In the genomic region with DNA sequence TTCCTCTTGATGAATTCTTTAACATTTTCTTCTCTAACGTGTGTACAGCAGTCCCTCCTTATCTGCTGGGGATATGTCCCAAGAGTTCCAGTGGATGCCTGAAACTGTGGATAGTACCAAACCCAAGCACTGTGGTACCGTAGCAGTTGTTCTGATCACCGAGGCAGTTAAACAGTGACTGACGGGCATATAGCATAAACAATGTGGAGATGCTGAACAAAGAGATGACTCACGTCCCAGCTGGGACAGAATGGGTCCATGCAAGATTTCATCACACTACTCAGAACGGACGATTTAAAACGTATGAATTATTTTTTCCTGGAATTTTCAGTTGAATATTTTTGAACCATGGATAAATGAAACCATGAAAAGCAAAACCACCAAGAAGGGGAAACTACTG, we compare ENCODE assay signal across 12 cellular contexts. TPM values are rescaled to one million over a fixed set of nuclear protein-coding genes. Genes with fewer than 3 reads are reported as not detected.
A peak's percentile ranks its signal among the peaks of the same experiment; 100 is the strongest.
DNase-seq lines count a peak whose midpoint lies in the region; ATAC-seq, FAIRE-seq and TF ChIP-seq lines count a peak whose summit lies in the region.
"Had no signal": no experiment of that assay in that cellular context is flagged by ENCODE, and none has a peak within 500 bp of the region (broad histone marks: within the 10 kb centered on the region; RNA-seq: fewer than 3 reads in every experiment).

No MANE protein-coding gene starts in this region.

- no peaks in the 10 kb centered on the region for H3K36me3 Mint-ChIP-seq in stimulated activated memory B cell treated with anti-CD40 and anti-IgM and Interleukin-4, amounts not matched to agents 10 μg/mL and 1 μg/mL and 100 μg/mL, for 72 hours

- peak overlapping the region; percentile 87 for H2AFZ ChIP-seq in GM12878 (ENCODE audit: control insufficient read depth, low read depth, low read length)

- peak overlapping the region; percentile 57 for H3K27ac Mint-ChIP-seq in stimulated activated memory B cell treated with anti-CD40 and anti-IgM and Interleukin-4, amounts not matched to agents 10 μg/mL and 1 μg/mL and 100 μg/mL, for 72 hours

- H3K27ac ChIP-seq in GM12878 (ENCODE audit: control insufficient read depth, insufficient read depth) (peak overlapping the region; percentile 80), kidney (ENCODE audit: low read depth in 2 of 2, low read length in 2 of 2) (no peak overlapping the region)
- H3K27ac ChIP-seq: 22Rv1 had no signal

- H3K4me1 ChIP-seq in GM12878 (ENCODE audit: control insufficient read depth, insufficient read depth, low read length), result peaks cover 66% of the 10 kb centered on the region
- H3K4me1 ChIP-seq in kidney (ENCODE audit: control insufficient read depth in 1 of 2, insufficient read depth in 1 of 2, low read depth in 1 of 2, low read length in 2 of 2), result no peaks in the 10 kb centered on the region

- H3K9ac ChIP-seq in GM12878 (ENCODE audit: control insufficient read depth, insufficient read depth, low read length), result peak overlapping the region; percentile 49
- H3K9ac ChIP-seq in kidney (ENCODE audit: low read length in 2 of 2), result no peak overlapping the region

- FAIRE-seq in GM12878 (lab: Jason Lieb, UNC) (no peak), kidney (lab: Jason Lieb, UNC) (no peak)
- FAIRE-seq: H1, TTC549 had no signal

- H3K79me2 ChIP-seq in GM12878 (ENCODE audit: control insufficient read depth, insufficient read depth, low read length), result peaks cover 12% of the 10 kb centered on the region

- H3K4me3 Mint-ChIP-seq in stimulated activated memory B cell treated with anti-CD40 and anti-IgM and Interleukin-4, amounts not matched to agents 10 μg/mL and 1 μg/mL and 100 μg/mL, for 72 hours, result no peak overlapping the region

- DNase-seq in NK-92 treated with Interleukin-12 subunit alpha and Interleukin-12 subunit beta, amount 100 ng/mL, for 24 hours (lab: John Stamatoyannopoulos, UW), result peak; percentile 44
- DNase-seq in NK-92 (lab: John Stamatoyannopoulos, UW; ENCODE audit: unreplicated experiment), result no peak
- peak; percentile 64 for DNase-seq in HT1080 (ENCODE audit: low read depth)
- no peak for DNase-seq in GM12878 (ENCODE audit: low read depth, low spot score)
- no peak for DNase-seq in NCI-H1436 (lab: John Stamatoyannopoulos, UW)
- no peak for DNase-seq in kidney

- BruUV-seq in GM12878 (replicated peaks; lab: Mats Ljungman, UMichigan), result no TSS peak

- H3K9me3 Mint-ChIP-seq in stimulated activated memory B cell treated with anti-CD40 and anti-IgM and Interleukin-4, amounts not matched to agents 10 μg/mL and 1 μg/mL and 100 μg/mL, for 72 hours, result peaks cover 2% of the 10 kb centered on the region

- intact Hi-C loops in GM12878 (cut with micrococcal nuclease; ENCODE audit: unreplicated experiment), result loop anchor here (5.0 to 10.0 kb wide), 4 partner anchors 43 to 1575 kb away; a partner anchor contains a TSS
- intact Hi-C loops in kidney (cut with DNase I), result no loop called here

- H3K9me3 ChIP-seq in GM12878 (replicated peaks; ENCODE audit: control insufficient read depth, insufficient read depth, low read length) (no peaks in the 10 kb centered on the region; the same call in 2 of the 3 replicates), kidney (ENCODE audit: control insufficient read depth in 1 of 2, low read length in 2 of 2) (no peaks in the 10 kb centered on the region)

- H3K27me3 Mint-ChIP-seq in stimulated activated memory B cell treated with anti-CD40 and anti-IgM and Interleukin-4, amounts not matched to agents 10 μg/mL and 1 μg/mL and 100 μg/mL, for 72 hours, result no peaks in the 10 kb centered on the region

- H3K4me3 ChIP-seq in GM12878 (peak overlapping the region; percentile 33; the same call in 1 of the 2 replicates), kidney (ENCODE audit: low read length in 2 of 2) (no peak overlapping the region)

- H3K4me1 Mint-ChIP-seq in stimulated activated memory B cell treated with anti-CD40 and anti-IgM and Interleukin-4, amounts not matched to agents 10 μg/mL and 1 μg/mL and 100 μg/mL, for 72 hours, result peaks cover 52% of the 10 kb centered on the region

- H3K27me3 ChIP-seq in GM12878 (replicated peaks in 1 of 2; ENCODE audit: control insufficient read depth in 2 of 2, insufficient read depth in 2 of 2, low read length in 1 of 2), result no peaks in the 10 kb centered on the region

- TF ChIP-seq RAD21 in GM12878 (IDR thresholded peaks at IDR 0.05; ENCODE audit: insufficient read depth, low read depth, low read length), result no peak

- H3K36me3 ChIP-seq in GM12878 (ENCODE audit: control insufficient read depth in 2 of 2, insufficient read depth in 2 of 2, low read length in 1 of 2), result no peaks in the 10 kb centered on the region
- no peaks in the 10 kb centered on the region for H3K36me3 ChIP-seq in kidney (ENCODE audit: control insufficient read depth in 1 of 2, insufficient read depth in 2 of 2, low read length in 2 of 2)

- RAD21 ChIA-PET in GM12878 (lab: Charles Lee; ENCODE audit: unreplicated experiment), result interaction anchor here (1.2 to 3.1 kb wide), 7 partner anchors 13 to 82 kb away, joined by 3 to 30 read pairs (median 10); no protein-coding TSS in a partner anchor

- POLR2A ChIA-PET in GM12878 (lab: Charles Lee), result interaction anchor here (3.1 kb wide), 1 partner anchor 73 kb away, joined by 15 read pairs; no protein-coding TSS in a partner anchor

- no peaks in the 10 kb centered on the region for H4K20me1 ChIP-seq in GM12878 (ENCODE audit: control insufficient read depth, insufficient read depth)

- ATAC-seq in GM12878 (peak; percentile 37), GM19455 (IDR thresholded peaks at IDR 0.05; ENCODE audit: unreplicated experiment) (no peak)
- no peak for ATAC-seq in stimulated activated memory B cell treated with anti-CD40 and anti-IgM and Interleukin-4, amounts not matched to agents 10 μg/mL and 1 μg/mL and 100 μg/mL, for 72 hours
- ATAC-seq: left lobe of liver had no signal

- WGBS in GM12878 (ENCODE audit: insufficient coverage, insufficient replicate concordance, low lambda C conversion rate, missing lambda C conversion rate), result 81% methylated on average over 8 of the region's 8 CpGs

- no peak for TF ChIP-seq EP300 in GM12878 (IDR thresholded peaks at IDR 0.05; ENCODE audit: borderline replicate concordance in 1 of 2, control insufficient read depth in 1 of 2, low read depth in 2 of 2, low read length in 2 of 2)

- SMC1A ChIA-PET in GM12878 (lab: Charles Lee; ENCODE audit: uncharacterized antibody, unreplicated experiment), result interaction anchor here (1.2 to 3.1 kb wide), 6 partner anchors 12 to 214 kb away, joined by 3 to 32 read pairs (median 12); no protein-coding TSS in a partner anchor

- CTCF ChIA-PET in GM12878 (lab: Yijun Ruan, JAX), result no interaction called here

- TF ChIP-seq POLR2A in GM12878 (IDR thresholded peaks at IDR 0.05; ENCODE audit: low read depth, low read length), result 0 out of 2 replicates have a peak, but pooled peaks have one; percentile 37

- in situ Hi-C loops in GM12878 (cut with MboI), result loop anchor here (5.0 to 25.0 kb wide), 3 partner anchors 68 to 1507 kb away; no protein-coding TSS in a partner anchor

- TF ChIP-seq CTCF in GM12878 (IDR thresholded peaks at IDR 0.05 in 2 of 3, conservative IDR thresholded peaks at IDR 0.05 in 1 of 3; ENCODE audit: control insufficient read depth in 2 of 3, extremely low read depth in 1 of 3, insufficient read depth in 1 of 3, low read depth in 3 of 3, low read length in 3 of 3) (no peak), kidney (IDR thresholded peaks at IDR 0.05; ENCODE audit: borderline replicate concordance, extremely low read depth, insufficient read depth) (no peak)

- peak overlapping the region; percentile 63 for H3K4me2 ChIP-seq in GM12878 (ENCODE audit: control insufficient read depth, insufficient read depth)

TF ChIP-seq in GM12878, 131 proteins besides CTCF, POLR2A, EP300 and RAD21 (continues in another document):
- TF ChIP-seq TCF7 (IDR thresholded peaks at IDR 0.05; ENCODE audit: borderline replicate concordance) (no peak), RUNX3 (IDR thresholded peaks at IDR 0.05; ENCODE audit: low read length) (peak; percentile 33; the same call in 1 of the 2 replicates), SREBF2 (IDR thresholded peaks at IDR 0.05; ENCODE audit: low read length) (no peak), MYB (IDR thresholded peaks at IDR 0.05; ENCODE audit: borderline replicate concordance, low read depth, low read length) (no peak), EGR1 (IDR thresholded peaks at IDR 0.05; ENCODE audit: borderline replicate concordance in 1 of 2, low read depth in 2 of 2, low read length in 2 of 2) (no peak)
- TF ChIP-seq, protein P1, sequence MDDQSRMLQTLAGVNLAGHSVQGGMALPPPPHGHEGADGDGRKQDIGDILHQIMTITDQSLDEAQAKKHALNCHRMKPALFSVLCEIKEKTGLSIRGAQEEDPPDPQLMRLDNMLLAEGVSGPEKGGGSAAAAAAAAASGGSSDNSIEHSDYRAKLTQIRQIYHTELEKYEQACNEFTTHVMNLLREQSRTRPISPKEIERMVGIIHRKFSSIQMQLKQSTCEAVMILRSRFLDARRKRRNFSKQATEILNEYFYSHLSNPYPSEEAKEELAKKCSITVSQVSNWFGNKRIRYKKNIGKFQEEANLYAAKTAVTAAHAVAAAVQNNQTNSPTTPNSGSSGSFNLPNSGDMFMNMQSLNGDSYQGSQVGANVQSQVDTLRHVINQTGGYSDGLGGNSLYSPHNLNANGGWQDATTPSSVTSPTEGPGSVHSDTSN (IDR thresholded peaks at IDR 0.05; ENCODE audit: insufficient replicate concordance, low read depth, low read length), result no peak

RNA-seq across cellular contexts. Expression of a gene that starts 54.5 kb away (rescaled TPM):
- total RNA-seq in HT1080 (2014; rRNA removed; shearing (Covaris generic)), result 11.8 and 15.4 TPM in 2 replicates
- polyA plus RNA-seq in HT1080 (2015; cell fraction: cytosol; rRNA removed), result 24.4 and 25.2 TPM in 2 replicates
- 12.4 and 15.4 TPM in 2 replicates for polyA plus RNA-seq in HT1080 (2015; cell fraction: nucleus; rRNA removed)
- total RNA-seq in GM12878 (2013; cell fraction: nucleolus; rRNA removed), result 24.1 and 24.7 TPM in 2 replicates
- total RNA-seq in GM12878 (2014; rRNA removed) (10.7 and 12.3 TPM in 2 replicates), GM12878 (2014; rRNA removed; fragmentation: Illumina TruSeq; extraction: Trizol) (16.1 and 17.5 TPM in 2 replicates), GM12878 (2021) (9.9 and 13.1 TPM in 2 replicates), kidney (35.9 TPM)
- polyA plus RNA-seq in GM12878 (2011; ENCODE audit: low read depth), result 7.7 TPM
- polyA plus RNA-seq in GM12878 (2011; rRNA removed) (13.3 and 25.0 TPM in 2 replicates), GM12878 (2014; fragmentation: Illumina TruSeq; extraction: Trizol) (18.3 and 18.6 TPM in 2 replicates), GM12878 (2014; fragmentation: Nextera tagmentation; extraction: Ambion mirVana) (10 to 100 TPM in 1 of 2 experiments, 1 to 10 TPM in 1; 6.0 to 12.8 TPM), GM12878 (2014; rRNA removed) (15.0 and 17.2 TPM in 2 replicates), GM12878 (2016; fragmentation: Nextera tagmentation; extraction: Ambion mirVana) (10 to 100 TPM; 24.2 to 25.0 TPM), kidney (ENCODE audit: insufficient read depth, low read depth, low replicate concordance) (38.5 TPM)
- 7.0 and 8.0 TPM in 2 replicates for polyA plus RNA-seq in GM12878 (2011; cell fraction: cytosol; rRNA removed)
- polyA plus RNA-seq in GM12878 (2011; cell fraction: nucleus; rRNA removed), result 4.7 and 6.7 TPM in 2 replicates
- 10.8 and 12.7 TPM in 2 replicates for polyA plus RNA-seq in GM12878 (2012)
- 5.1 and 5.3 TPM in 2 replicates for polyA minus RNA-seq in GM12878 (2011; rRNA and poly(A)+ RNA removed)
- 4.4 and 5.9 TPM in 2 replicates for polyA minus RNA-seq in GM12878 (2011; cell fraction: cytosol; rRNA and poly(A)+ RNA removed)
- polyA minus RNA-seq in GM12878 (2011; cell fraction: nucleus; rRNA and poly(A)+ RNA removed), result 6.4 and 13.3 TPM in 2 replicates

Comparison
In these comparisons a context has a peak if more than half of its experiments do, and no peak if none do; other contexts are left out.
1. DNase-seq: peak in NK-92 treated with Interleukin-12 subunit alpha and Interleukin-12 subunit beta, amount 100 ng/mL, for 24 hours (single experiment) and HT1080 (single experiment); none in NK-92 (single experiment), GM12878 (single experiment), NCI-H1436 (single experiment) and kidney (single experiment).